In the genomic region with DNA sequence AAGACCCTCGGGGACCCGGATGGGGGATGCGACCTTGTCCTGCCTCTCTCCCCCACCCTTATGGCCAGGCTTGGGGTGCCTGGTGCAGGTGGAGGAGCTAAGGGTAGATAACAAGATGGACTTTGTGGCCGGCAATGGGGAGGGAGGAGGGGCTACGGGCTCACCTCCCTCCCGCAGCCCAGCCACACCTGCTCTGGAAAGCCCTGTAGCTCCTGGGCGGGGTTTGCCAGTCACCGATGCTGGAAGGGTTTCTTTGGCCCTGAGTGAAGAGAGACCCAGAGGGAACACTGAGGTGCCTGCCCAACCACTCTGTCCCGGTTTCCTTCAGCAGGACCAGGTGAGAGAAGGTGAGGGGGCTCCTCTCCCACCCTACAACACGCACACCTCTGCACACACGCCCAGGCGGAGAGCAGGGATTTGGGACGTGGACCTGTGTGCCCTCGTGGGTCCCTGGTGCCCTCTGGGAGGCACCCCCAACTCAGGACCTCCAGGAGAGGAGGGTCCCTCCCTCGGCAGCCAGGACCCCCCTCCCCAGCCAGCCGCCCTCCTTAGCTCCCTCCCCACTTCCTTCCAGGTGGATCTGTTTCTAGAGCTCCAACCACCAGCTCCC, we compare ENCODE assay signal across 8 cellular contexts. TPM values are rescaled to one million over a fixed set of nuclear protein-coding genes. Genes with fewer than 3 reads are reported as not detected.
DNase-seq lines count a peak whose midpoint lies in the region; ATAC-seq and TF ChIP-seq lines count a peak whose summit lies in the region.
"Had no signal": no experiment of that assay in that cellular context is flagged by ENCODE, and none has a peak within 500 bp of the region (broad histone marks: within the 10 kb centered on the region; RNA-seq: fewer than 3 reads in every experiment).

A gene (plus strand): TSS at position 229 of the 610 bp plus-strand sequence. CDS start 6,986 bp downstream, outside the sequence.

- H3K4me3 Mint-ChIP-seq in IgD-negative memory B cell = peak within 1 kb of the TSS in 3 of 4 donors; percentile 51 to 55 (median 54)

- H3K36me3 Mint-ChIP-seq in IgD-negative memory B cell = peaks cover 2% of the 10 kb centered on the region

- ATAC-seq in HG03039 (IDR thresholded peaks at IDR 0.05; ENCODE audit: unreplicated experiment) = no peak

- H3K4me1 ChIP-seq in spleen = peaks cover 7 to 32% (median 20%) of the 10 kb centered on the region in 6 donors

- peaks cover 0 to 5% (median 3%) of the 10 kb centered on the region in 3 donors for H3K4me1 Mint-ChIP-seq in IgD-negative memory B cell

- peak within 1 kb of the TSS; percentile 85 for H3K4me3 ChIP-seq in iPS-18c (ENCODE audit: insufficient read depth, low read depth, low read length)
- peak within 1 kb of the TSS in 7 of 8 donors; percentile 8 to 56 (median 23) for H3K4me3 ChIP-seq in spleen

- WGBS in spleen, 5 donors = 41 to 51% (median 42%) methylated on average over 6 to 16 of the region's 16 CpGs

- peaks cover 19% of the 10 kb centered on the region for H3K27me3 Mint-ChIP-seq in IgD-negative memory B cell

- H3K27ac ChIP-seq in spleen = peak within 1 kb of the TSS in 6 of 8 donors; percentile 43 to 76 (median 66)

- TF ChIP-seq POLR2A in spleen (IDR thresholded peaks at IDR 0.05) = no peak

- peaks cover 0 to 30% (median 9%) of the 10 kb centered on the region in 7 donors for H3K27me3 ChIP-seq in spleen (replicated peaks in 1 of 7)

- DNase-seq in UCSD-AML1 (lab: John Stamatoyannopoulos, UW; ENCODE audit: unreplicated experiment) (peak; percentile 24), spleen (no peak), RKO (ENCODE audit: low spot score) (no peak), anterior cingulate cortex (lab: John Stamatoyannopoulos, UW) (no peak)
- DNase-seq: stimulated activated naive CD4-positive, alpha-beta T cell treated with Interleukin-2 at 50 U/mL for 16 hours had no signal

- intact Hi-C loops in spleen (cut with DNase I; ENCODE audit: low total_unique reads) = no loop called here

- H3K9me3 Mint-ChIP-seq in IgD-negative memory B cell = no peaks in the 10 kb centered on the region

- H3K9me3 ChIP-seq in iPS-18c (ENCODE audit: control insufficient read depth, insufficient read depth, low read length) (peaks cover 2% of the 10 kb centered on the region), spleen (no peaks in the 10 kb centered on the region)

- no peak for TF ChIP-seq CTCF in spleen (IDR thresholded peaks at IDR 0.05 in 8 of 11, conservative IDR thresholded peaks at IDR 0.05 in 3 of 11)

- peak within 1 kb of the TSS in 1 of 3 donors; percentile 35 for H3K27ac Mint-ChIP-seq in IgD-negative memory B cell

- H3K36me3 ChIP-seq in spleen = no peaks in the 10 kb centered on the region

RNA-seq across cellular contexts. Expression of the gene that starts here (rescaled TPM):
- polyA plus RNA-seq in IgD-negative memory B cell (not detected), spleen (1 to 10 TPM in 1 of 3 donors, under 1 TPM in 1, not detected in 1; 0.22 to 1.2 TPM)
- total RNA-seq in spleen = under 1 TPM in 3 of 7 donors, not detected in 4; 0.17 to 0.65 (median 0.38) TPM
